Comparison of ENCODE assay signal across 20 cellular contexts in the genomic region with DNA sequence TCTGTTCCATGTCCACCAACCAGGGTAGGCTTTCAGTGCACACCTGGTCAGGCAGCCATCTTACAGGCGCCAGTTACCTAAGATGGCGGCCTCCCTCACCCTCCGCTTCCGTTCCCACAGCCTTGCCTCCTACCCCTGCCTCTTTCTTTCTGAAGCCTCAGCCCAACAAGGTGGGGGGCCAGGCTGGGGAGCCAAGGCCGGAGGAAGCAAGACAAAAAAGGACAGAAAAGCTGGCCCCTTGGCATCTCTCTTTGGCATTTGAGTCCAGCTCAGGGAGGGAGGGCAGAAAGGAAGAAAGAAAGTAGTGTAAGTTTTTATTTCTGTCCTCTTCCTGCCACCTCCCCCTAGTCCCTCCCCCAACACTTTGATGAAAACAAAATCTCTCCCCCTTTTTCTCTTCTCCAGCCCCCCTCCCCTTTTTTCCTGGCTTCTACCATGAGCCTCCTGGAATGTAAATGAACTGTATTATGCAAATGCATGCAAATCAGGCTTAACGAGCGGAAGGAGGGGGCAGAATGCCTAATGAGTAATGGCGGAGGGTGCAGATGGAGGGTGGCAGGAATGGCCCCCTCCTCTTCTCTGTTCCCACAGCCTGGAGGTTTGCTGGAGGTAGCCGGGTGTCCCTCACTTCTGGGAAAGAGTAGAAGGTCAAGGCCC. TPM values are rescaled to one million over a fixed set of nuclear protein-coding genes. Genes with fewer than 3 reads are reported as not detected.
"Had no signal": no experiment of that assay in that cellular context is flagged by ENCODE, and none has a peak within 500 bp of the region (broad histone marks: within the 10 kb centered on the region; RNA-seq: fewer than 3 reads in every experiment).

No MANE protein-coding gene starts in this region.

- ATAC-seq: activated T-helper 17 cell treated with anti-CD3 and anti-CD28 coated beads, Interleukin-2, amount 50 U/mL, for 72 hours; left lung; stimulated activated memory B cell treated with anti-CD40 and anti-IgM and Interleukin-4, amounts not matched to agents 10 μg/mL and 1 μg/mL and 100 μg/mL, for 72 hours had no signal

- H3K4me3 Mint-ChIP-seq: activated CD4-positive, alpha-beta T cell treated with anti-CD3 and anti-CD28 coated beads, Interleukin-2, amount 10 ng/mL, durations not matched to agents 7 days and 5 days; activated naive CD4-positive, alpha-beta T cell treated with anti-CD3 and anti-CD28 coated beads, Interleukin-2, amount 10 ng/mL, durations not matched to agents 7 days and 5 days; activated T-helper 17 cell treated with anti-CD3 and anti-CD28 coated beads, Interleukin-2, amount 50 U/mL, for 72 hours; neural crest cell; stimulated activated memory B cell treated with anti-CD40 and anti-IgM and Interleukin-4, amounts not matched to agents 10 μg/mL and 1 μg/mL and 100 μg/mL, for 72 hours; type B pancreatic cell had no signal

- H3K4me1 ChIP-seq: esophagus squamous epithelium, left lung had no signal

- H3K9me3 ChIP-seq: esophagus squamous epithelium, left lung, ovary had no signal

- H3K36me3 Mint-ChIP-seq: activated naive CD4-positive, alpha-beta T cell treated with anti-CD3 and anti-CD28 coated beads, Interleukin-2, amount 10 ng/mL, durations not matched to agents 7 days and 5 days; type B pancreatic cell had no signal

- DNase-seq: activated CD4-positive, alpha-beta T cell treated with anti-CD3 and anti-CD28 coated beads, Interleukin-2, amount 10 ng/mL, durations not matched to agents 7 days and 5 days; activated CD4-positive, CD25-positive, alpha-beta regulatory T cell; activated CD8-positive, alpha-beta memory T cell treated with anti-CD3 and anti-CD28 coated beads for 24 hours; activated naive CD4-positive, alpha-beta T cell treated with anti-CD3 and anti-CD28 coated beads, Interleukin-2, amount 10 ng/mL, durations not matched to agents 7 days and 5 days; brain microvascular endothelial cell; cerebellar nuclear complex; esophagus squamous epithelium; foreskin fibroblast; islet precursor cell; left lung; ovary had no signal

- H3K27ac Mint-ChIP-seq: activated CD4-positive, alpha-beta T cell treated with anti-CD3 and anti-CD28 coated beads, Interleukin-2, amount 10 ng/mL, durations not matched to agents 7 days and 5 days; activated naive CD4-positive, alpha-beta T cell treated with anti-CD3 and anti-CD28 coated beads, Interleukin-2, amount 10 ng/mL, durations not matched to agents 7 days and 5 days; activated T-helper 17 cell treated with anti-CD3 and anti-CD28 coated beads, Interleukin-2, amount 50 U/mL, for 72 hours; stimulated activated memory B cell treated with anti-CD40 and anti-IgM and Interleukin-4, amounts not matched to agents 10 μg/mL and 1 μg/mL and 100 μg/mL, for 72 hours; type B pancreatic cell had no signal

- H3K9me3 Mint-ChIP-seq: activated CD4-positive, alpha-beta T cell treated with anti-CD3 and anti-CD28 coated beads, Interleukin-2, amount 10 ng/mL, durations not matched to agents 7 days and 5 days; activated naive CD4-positive, alpha-beta T cell treated with anti-CD3 and anti-CD28 coated beads, Interleukin-2, amount 10 ng/mL, durations not matched to agents 7 days and 5 days; activated T-helper 17 cell treated with anti-CD3 and anti-CD28 coated beads, Interleukin-2, amount 50 U/mL, for 72 hours; neural crest cell; stimulated activated memory B cell treated with anti-CD40 and anti-IgM and Interleukin-4, amounts not matched to agents 10 μg/mL and 1 μg/mL and 100 μg/mL, for 72 hours had no signal

- H3K4me3 ChIP-seq: esophagus squamous epithelium, left lung, ovary had no signal

- H3K27me3 ChIP-seq: ovary had no signal

- H3K4me1 Mint-ChIP-seq: activated CD4-positive, alpha-beta T cell treated with anti-CD3 and anti-CD28 coated beads, Interleukin-2, amount 10 ng/mL, durations not matched to agents 7 days and 5 days; activated naive CD4-positive, alpha-beta T cell treated with anti-CD3 and anti-CD28 coated beads, Interleukin-2, amount 10 ng/mL, durations not matched to agents 7 days and 5 days; activated T-helper 17 cell treated with anti-CD3 and anti-CD28 coated beads, Interleukin-2, amount 50 U/mL, for 72 hours; neural crest cell; stimulated activated memory B cell treated with anti-CD40 and anti-IgM and Interleukin-4, amounts not matched to agents 10 μg/mL and 1 μg/mL and 100 μg/mL, for 72 hours had no signal

- H3K36me3 ChIP-seq: brain microvascular endothelial cell, esophagus squamous epithelium, left lung, ovary had no signal

- H3K27ac ChIP-seq: brain microvascular endothelial cell, esophagus squamous epithelium, left lung, ovary had no signal

RNA-seq across cellular contexts. Expression of a gene that starts 43.8 kb away (rescaled TPM):
- total RNA-seq: activated CD4-positive, alpha-beta T cell treated with anti-CD3 and anti-CD28 coated beads, Interleukin-2, amount 10 ng/mL, durations not matched to agents 7 days and 5 days; activated T-helper 17 cell treated with anti-CD3 and anti-CD28 coated beads, Interleukin-2, amount 50 U/mL, for 72 hours; dermis microvascular lymphatic vessel endothelial cell; left lung; mesenteric fat pad; myocyte; neural crest cell; skeletal muscle tissue; T-helper 2 cell treated with Interferon-gamma antibody and Interleukin-4, amounts not matched to agents 100 ng/mL and 5 ng/mL, for 36 hours had no signal
